1 cellular context compared by ENCODE assay signal in the genomic region with DNA sequence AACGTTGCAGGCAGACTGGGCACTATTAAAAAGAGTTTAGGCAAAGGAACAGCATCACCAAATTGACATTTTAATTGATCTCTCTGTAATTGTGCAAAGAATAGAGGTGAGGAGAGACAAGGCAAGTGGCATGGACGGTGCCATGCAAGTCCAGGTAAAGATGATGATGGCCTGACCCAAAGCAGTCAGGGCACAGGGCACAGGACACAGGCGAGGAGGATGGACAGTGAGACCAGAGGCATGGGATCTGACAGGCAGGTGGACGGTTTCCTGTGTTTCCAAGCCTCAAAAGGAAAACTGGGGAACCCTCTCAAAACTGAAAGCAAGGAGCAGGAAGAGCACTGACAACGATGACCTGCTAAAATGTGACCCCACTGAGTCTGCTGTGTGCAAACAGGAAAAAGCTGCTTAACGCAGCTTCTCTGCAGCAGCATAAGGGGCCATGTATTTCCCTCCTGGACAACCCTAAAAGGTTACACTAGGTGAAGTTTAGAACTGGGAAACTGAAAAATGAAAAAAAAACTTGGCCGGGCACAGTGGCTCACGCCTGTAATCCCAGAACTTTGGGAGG.
TF ChIP-seq lines count a peak whose summit lies in the region.

No MANE protein-coding gene starts in this region.

TF ChIP-seq in WTC11, 78 proteins besides CTCF, POLR2A, EP300 and RAD21 (continued from another document):
- TF ChIP-seq ZBTB43 (CRISPR knock-in tag; IDR thresholded peaks at IDR 0.05) (no peak), GTF2I (CRISPR knock-in tag; conservative IDR thresholded peaks at IDR 0.05) (no peak), STAT6 (CRISPR knock-in tag; conservative IDR thresholded peaks at IDR 0.05; ENCODE audit: low read depth) (no peak), ZNF121 (CRISPR knock-in tag; IDR thresholded peaks at IDR 0.05) (no peak), TP53 (CRISPR knock-in tag; IDR thresholded peaks at IDR 0.05) (no peak), ZNF671 (CRISPR knock-in tag; IDR thresholded peaks at IDR 0.05) (no peak), ZMAT4 (CRISPR knock-in tag; IDR thresholded peaks at IDR 0.05) (no peak), RELA (CRISPR knock-in tag; IDR thresholded peaks at IDR 0.05; ENCODE audit: borderline replicate concordance) (no peak)
TF ChIP-seq in WTC11: peak in this region for 0.
